Comparison of ENCODE assay signal across 9 cellular contexts in the genomic region with DNA sequence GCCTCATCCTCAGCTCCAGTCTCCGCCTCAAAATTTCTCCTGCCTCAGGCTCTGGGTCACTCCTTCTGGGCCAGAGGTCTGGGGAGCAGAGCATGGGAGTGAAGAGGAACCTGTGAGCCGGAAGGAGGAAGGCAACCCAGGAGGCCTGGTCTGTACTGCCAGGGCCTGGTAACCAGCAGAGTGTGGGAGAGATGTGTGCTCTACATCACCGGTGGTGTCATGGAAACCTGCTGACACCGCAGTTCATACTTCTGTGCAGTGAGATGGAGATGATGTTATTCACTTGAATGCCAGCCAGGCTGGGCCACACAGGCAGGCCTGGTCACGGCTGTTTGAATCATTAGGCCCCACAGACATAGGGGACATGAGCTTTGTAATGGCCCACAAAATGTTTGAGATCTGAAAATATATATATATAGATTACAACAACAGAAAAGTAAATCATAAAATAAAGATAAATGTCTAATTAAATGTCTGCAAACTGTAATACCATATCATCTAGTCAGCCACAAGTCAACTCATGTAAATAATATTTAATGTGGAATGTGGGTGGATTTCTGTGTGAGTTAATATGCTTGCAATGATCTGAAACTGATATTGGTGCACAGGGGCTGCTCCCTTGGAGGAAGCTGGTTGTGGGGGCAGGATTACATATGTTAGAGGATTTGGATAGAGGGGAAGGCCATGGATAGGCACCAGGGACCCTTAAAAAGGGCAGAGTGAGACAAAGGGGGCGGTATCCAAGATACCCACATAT.
DNase-seq lines count a peak whose midpoint lies in the region; ATAC-seq lines count a peak whose summit lies in the region.
"Had no signal": no experiment of that assay in that cellular context is flagged by ENCODE, and none has a peak within 500 bp of the region (broad histone marks: within the 10 kb centered on the region; RNA-seq: fewer than 3 reads in every experiment).

No MANE protein-coding gene starts in this region.

- no peaks in the 10 kb centered on the region for H3K9me3 ChIP-seq in HAP-1

- H3K4me1 Mint-ChIP-seq in stimulated activated effector memory CD8-positive, alpha-beta T cell treated with anti-CD3 and anti-CD28 coated beads, Interleukin-12 subunit alpha, Interleukin-12 subunit beta, amount 100 ng/mL, for 72 hours: peaks cover 2% of the 10 kb centered on the region
- H3K4me1 Mint-ChIP-seq: activated naive CD4-positive, alpha-beta T cell treated with anti-CD3 and anti-CD28 coated beads, Interleukin-2, amount 50 U/mL, for 24 hours had no signal

- no peaks in the 10 kb centered on the region for H3K27me3 ChIP-seq in HAP-1 (ENCODE audit: low read depth)

- peaks cover 9% of the 10 kb centered on the region for H3K4me1 ChIP-seq in HAP-1

- no peaks in the 10 kb centered on the region for H3K9me3 Mint-ChIP-seq in stimulated activated effector memory CD8-positive, alpha-beta T cell treated with anti-CD3 and anti-CD28 coated beads, Interleukin-12 subunit alpha, Interleukin-12 subunit beta, amount 100 ng/mL, for 72 hours
- H3K9me3 Mint-ChIP-seq: activated naive CD4-positive, alpha-beta T cell treated with anti-CD3 and anti-CD28 coated beads, Interleukin-2, amount 50 U/mL, for 24 hours had no signal

- H3K36me3 ChIP-seq in HAP-1 (replicated peaks): no peaks in the 10 kb centered on the region

- ATAC-seq in stimulated activated effector memory CD8-positive, alpha-beta T cell treated with anti-CD3 and anti-CD28 coated beads, Interleukin-12 subunit alpha, Interleukin-12 subunit beta, amount 100 ng/mL, for 72 hours: peak; percentile 13

- no peaks in the 10 kb centered on the region for H3K36me3 Mint-ChIP-seq in stimulated activated effector memory CD8-positive, alpha-beta T cell treated with anti-CD3 and anti-CD28 coated beads, Interleukin-12 subunit alpha, Interleukin-12 subunit beta, amount 100 ng/mL, for 72 hours
- H3K36me3 Mint-ChIP-seq: activated naive CD4-positive, alpha-beta T cell treated with anti-CD3 and anti-CD28 coated beads, Interleukin-2, amount 50 U/mL, for 24 hours had no signal

- in situ Hi-C loops in HAP-1 (cut with MboI; ENCODE audit: low sequenced_read_pairs): no loop called here

- DNase-seq in HK-2 (ENCODE audit: unreplicated experiment) (peak; percentile 62), SK-N-DZ (ENCODE audit: low spot score) (peak; percentile 52), glomerular visceral epithelial cell (ENCODE audit: extremely low spot score) (peak; percentile 89), HAP-1 (ENCODE audit: low spot score in 2 of 2) (no peak), NCI-H2107 (lab: John Stamatoyannopoulos, UW) (no peak)
- DNase-seq in stimulated activated effector memory CD8-positive, alpha-beta T cell treated with anti-CD3 and anti-CD28 coated beads, Interleukin-12 subunit alpha, Interleukin-12 subunit beta, amount 100 ng/mL, for 72 hours (ENCODE audit: low spot score in 2 of 2): no peak
- DNase-seq in stimulated activated CD4-positive, alpha-beta T cell treated with anti-CD3 and anti-CD28 coated beads, Interleukin-4, amount 100 ng/mL, for 1 hour: no peak
- DNase-seq in activated effector memory CD4-positive, alpha-beta T cell treated with anti-CD3 and anti-CD28 coated beads, Interleukin-2, amount 50 U/mL, for 16 hours: no peak

- H3K4me3 ChIP-seq in HAP-1: no peak overlapping the region

- no peak overlapping the region for H3K4me3 Mint-ChIP-seq in stimulated activated effector memory CD8-positive, alpha-beta T cell treated with anti-CD3 and anti-CD28 coated beads, Interleukin-12 subunit alpha, Interleukin-12 subunit beta, amount 100 ng/mL, for 72 hours
- H3K4me3 Mint-ChIP-seq: activated naive CD4-positive, alpha-beta T cell treated with anti-CD3 and anti-CD28 coated beads, Interleukin-2, amount 50 U/mL, for 24 hours had no signal

- H3K27ac Mint-ChIP-seq in stimulated activated effector memory CD8-positive, alpha-beta T cell treated with anti-CD3 and anti-CD28 coated beads, Interleukin-12 subunit alpha, Interleukin-12 subunit beta, amount 100 ng/mL, for 72 hours: no peak overlapping the region
- H3K27ac Mint-ChIP-seq: activated naive CD4-positive, alpha-beta T cell treated with anti-CD3 and anti-CD28 coated beads, Interleukin-2, amount 50 U/mL, for 24 hours had no signal

Comparison
In these comparisons a context has a peak if more than half of its experiments do, and no peak if none do; other contexts are left out.
1. DNase-seq: peak in HK-2 (single experiment), SK-N-DZ (single experiment) and glomerular visceral epithelial cell (single experiment); none in stimulated activated effector memory CD8-positive, alpha-beta T cell treated with anti-CD3 and anti-CD28 coated beads, Interleukin-12 subunit alpha, Interleukin-12 subunit beta, amount 100 ng/mL, for 72 hours (0 of 2), HAP-1 (0 of 2), stimulated activated CD4-positive, alpha-beta T cell treated with anti-CD3 and anti-CD28 coated beads, Interleukin-4, amount 100 ng/mL, for 1 hour (single experiment), activated effector memory CD4-positive, alpha-beta T cell treated with anti-CD3 and anti-CD28 coated beads, Interleukin-2, amount 50 U/mL, for 16 hours (single experiment) and NCI-H2107 (single experiment).